Comparison of ENCODE assay signal across 13 cellular contexts in the genomic region with DNA sequence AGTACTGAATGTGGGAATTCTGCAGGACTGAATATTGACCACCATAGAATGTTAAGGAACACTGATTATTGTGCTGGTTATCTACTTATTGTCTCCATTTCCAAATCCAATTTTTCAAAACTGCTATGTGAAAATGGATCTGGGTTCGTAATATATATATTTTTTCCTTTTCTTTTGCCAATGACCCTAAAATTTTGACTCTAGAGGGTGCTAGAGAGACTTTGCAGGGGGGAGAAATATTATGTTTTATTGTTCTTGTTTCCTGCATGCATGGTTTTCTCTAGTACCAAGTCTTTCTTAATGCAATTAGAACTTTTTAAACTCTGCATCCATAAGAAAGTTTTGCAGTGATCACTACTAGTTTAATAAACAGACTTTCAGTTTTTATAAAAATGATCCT.
DNase-seq lines count a peak whose midpoint lies in the region; TF ChIP-seq lines count a peak whose summit lies in the region.
"Had no signal": no experiment of that assay in that cellular context is flagged by ENCODE, and none has a peak within 500 bp of the region (broad histone marks: within the 10 kb centered on the region; RNA-seq: fewer than 3 reads in every experiment).

No MANE protein-coding gene starts in this region.

- TF ChIP-seq POLR2A in testis (IDR thresholded peaks at IDR 0.05): no peak

- no peaks in the 10 kb centered on the region for H3K4me1 ChIP-seq in testis
- H3K4me1 ChIP-seq: ascending aorta, gastroesophageal sphincter had no signal

- H3K9me3 Mint-ChIP-seq in progenitor cell of endocrine pancreas (ENCODE audit: low read depth): no peaks in the 10 kb centered on the region
- H3K9me3 Mint-ChIP-seq: mesothelial cell of epicardium had no signal

- no peaks in the 10 kb centered on the region for H3K4me1 Mint-ChIP-seq in progenitor cell of endocrine pancreas (ENCODE audit: low read depth)
- H3K4me1 Mint-ChIP-seq: mesothelial cell of epicardium had no signal

- H3K4me3 ChIP-seq in LNCaP clone FGC (ENCODE audit: low read depth, low read length): no peak overlapping the region
- H3K4me3 ChIP-seq in astrocyte of the cerebellum (ENCODE audit: low read depth, low read length): no peak overlapping the region
- no peak overlapping the region for H3K4me3 ChIP-seq in testis
- H3K4me3 ChIP-seq: ascending aorta, gastroesophageal sphincter, thoracic aorta had no signal

- no peaks in the 10 kb centered on the region for H3K27me3 Mint-ChIP-seq in progenitor cell of endocrine pancreas

- no peaks in the 10 kb centered on the region for H3K36me3 ChIP-seq in testis (ENCODE audit: low read depth, missing control alignments)
- H3K36me3 ChIP-seq: ascending aorta, gastroesophageal sphincter, thoracic aorta had no signal

- H3K9me3 ChIP-seq in testis: no peaks in the 10 kb centered on the region
- H3K9me3 ChIP-seq: ascending aorta, gastroesophageal sphincter, thoracic aorta had no signal

- no peak overlapping the region for H3K4me3 Mint-ChIP-seq in progenitor cell of endocrine pancreas (ENCODE audit: low read depth)
- H3K4me3 Mint-ChIP-seq: mesothelial cell of epicardium had no signal

- H3K27ac ChIP-seq in testis: no peak overlapping the region
- H3K27ac ChIP-seq: ascending aorta, gastroesophageal sphincter, thoracic aorta had no signal

- H3K27ac Mint-ChIP-seq in progenitor cell of endocrine pancreas: no peak overlapping the region
- H3K27ac Mint-ChIP-seq: mesothelial cell of epicardium had no signal

- no peaks in the 10 kb centered on the region for H3K36me3 Mint-ChIP-seq in progenitor cell of endocrine pancreas (ENCODE audit: insufficient read depth)
- H3K36me3 Mint-ChIP-seq: mesothelial cell of epicardium had no signal

- in situ Hi-C loops in astrocyte of the cerebellum (cut with HindIII; ENCODE audit: low sequenced_read_pairs): no loop called here

- intact Hi-C loops in testis (cut with DNase I; ENCODE audit: low total_unique reads): no loop called here

- TF ChIP-seq CTCF in LNCaP clone FGC (IDR thresholded peaks at IDR 0.05; ENCODE audit: control insufficient read depth, extremely low read depth, insufficient read depth) (peak; percentile 38), astrocyte of the cerebellum (IDR thresholded peaks at IDR 0.05; ENCODE audit: low read depth, low read length, missing control alignments) (peak; percentile 38), progenitor cell of endocrine pancreas (IDR thresholded peaks at IDR 0.05; ENCODE audit: unreplicated experiment) (peak; percentile 30), testis (IDR thresholded peaks at IDR 0.05) (no peak)

- WGBS in testis, 2 donors: 63 to 89% methylated on average over 1 of the region's 1 CpG

- DNase-seq in SIG-M5 treated with dmso at 0.1 percent for 504 hours (lab: John Stamatoyannopoulos, UW; ENCODE audit: unreplicated experiment): peak; percentile 34
- DNase-seq in SIG-M5 (lab: John Stamatoyannopoulos, UW): no peak
- no peak for DNase-seq in LNCaP clone FGC (ENCODE audit: low read depth)
- DNase-seq in astrocyte of the cerebellum (ENCODE audit: low read depth): no peak
- no peak for DNase-seq in progenitor cell of endocrine pancreas (ENCODE audit: low spot score, unreplicated experiment)
- DNase-seq in COLO668 (lab: John Stamatoyannopoulos, UW; ENCODE audit: unreplicated experiment): no peak
- no peak for DNase-seq in testis
- no peak for DNase-seq in stimulated activated CD4-positive, alpha-beta T cell treated with anti-CD3 and anti-CD28 coated beads, Interleukin-2, amount 100 ng/mL, for 24 hours
- DNase-seq: T-helper 2 cell had no signal

- H3K27me3 ChIP-seq in testis: no peaks in the 10 kb centered on the region
- H3K27me3 ChIP-seq: ascending aorta, gastroesophageal sphincter had no signal

Comparison
In these comparisons a context has a peak if more than half of its experiments do, and no peak if none do; other contexts are left out.
1. CTCF ChIP-seq: peak in LNCaP clone FGC (single experiment), astrocyte of the cerebellum (single experiment) and progenitor cell of endocrine pancreas (single experiment); none in testis (0 of 3).